In genomic region chr12:109777544-109777943, GRCh38 we compare ENCODE assay signal across 9 cellular contexts.
DNase-seq lines count a peak whose midpoint lies in the region; ATAC-seq and TF ChIP-seq lines count a peak whose summit lies in the region.
"Had no signal": no experiment of that assay in that cellular context is flagged by ENCODE, and none has a peak within 500 bp of the region (broad histone marks: within the 10 kb centered on the region; RNA-seq: fewer than 3 reads in every experiment).

No MANE protein-coding gene starts in this region.

- no peaks in the 10 kb centered on the region for H3K9me2 ChIP-seq in MM.1S (replicated peaks; ENCODE audit: insufficient read depth, low read length)

- H2AFZ ChIP-seq in MM.1S (ENCODE audit: low read length), result peak overlapping the region; percentile 56

- H3K9ac ChIP-seq in MM.1S (ENCODE audit: low read length), result no peak overlapping the region

- peak overlapping the region; percentile 52; the same call in 1 of the 2 replicates for H3K4me2 ChIP-seq in MM.1S (ENCODE audit: low read depth, low read length)

- no peak for ATAC-seq in HG03039 (IDR thresholded peaks at IDR 0.05; ENCODE audit: unreplicated experiment)

- no peak overlapping the region for H3K27ac ChIP-seq in MM.1S (ENCODE audit: low read length)
- H3K27ac ChIP-seq: C4-2B had no signal

- no peaks in the 10 kb centered on the region for H3K36me3 ChIP-seq in MM.1S (replicated peaks; ENCODE audit: insufficient read depth, low read length)

- no peaks in the 10 kb centered on the region for H3F3A ChIP-seq in MM.1S (ENCODE audit: insufficient read depth, low read length)

- no peaks in the 10 kb centered on the region for H3K27me3 ChIP-seq in MM.1S (replicated peaks; ENCODE audit: insufficient read depth, low read length)

- H3K4me1 ChIP-seq in MM.1S (ENCODE audit: low read length), result no peaks in the 10 kb centered on the region

- DNase-seq in NCI-H524 (lab: John Stamatoyannopoulos, UW) (peak; percentile 39 to 47), NCI-H524 treated with DMSO at 0.1 percent for 48 hours (lab: John Stamatoyannopoulos, UW) (no peak), MM.1S (peak; percentile 68), glomerular visceral epithelial cell (ENCODE audit: extremely low spot score) (peak; percentile 23), NCI-H1694 (lab: John Stamatoyannopoulos, UW) (no peak), C1 segment of cervical spinal cord (lab: John Stamatoyannopoulos, UW) (no peak)
- peak; percentile 41 for DNase-seq in activated CD4-positive, CD25-positive, alpha-beta regulatory T cell treated with anti-CD3 and anti-CD28 coated beads, Interleukin-2, amount 50 U/mL, for 72 hours

- peak overlapping the region; percentile 33; the same call in 1 of the 2 replicates for H3K4me3 ChIP-seq in MM.1S (ENCODE audit: low read length)

- H3K79me2 ChIP-seq in MM.1S (ENCODE audit: low read length), result no peaks in the 10 kb centered on the region

- no peak for TF ChIP-seq CTCF in MM.1S (IDR thresholded peaks at IDR 0.05; ENCODE audit: low read length)

- no peaks in the 10 kb centered on the region for H4K20me1 ChIP-seq in MM.1S (ENCODE audit: insufficient read depth, low read length)

- no peaks in the 10 kb centered on the region for H3K9me3 ChIP-seq in MM.1S (replicated peaks; ENCODE audit: insufficient read depth, low read length)

Comparison
In these comparisons a context has a peak if more than half of its experiments do, and no peak if none do; other contexts are left out.
1. DNase-seq: peak in NCI-H524 (2 of 2), MM.1S (single experiment), activated CD4-positive, CD25-positive, alpha-beta regulatory T cell treated with anti-CD3 and anti-CD28 coated beads, Interleukin-2, amount 50 U/mL, for 72 hours (single experiment) and glomerular visceral epithelial cell (single experiment); none in NCI-H524 treated with DMSO at 0.1 percent for 48 hours (single experiment), NCI-H1694 (single experiment) and C1 segment of cervical spinal cord (0 of 14).